In the genomic region with DNA sequence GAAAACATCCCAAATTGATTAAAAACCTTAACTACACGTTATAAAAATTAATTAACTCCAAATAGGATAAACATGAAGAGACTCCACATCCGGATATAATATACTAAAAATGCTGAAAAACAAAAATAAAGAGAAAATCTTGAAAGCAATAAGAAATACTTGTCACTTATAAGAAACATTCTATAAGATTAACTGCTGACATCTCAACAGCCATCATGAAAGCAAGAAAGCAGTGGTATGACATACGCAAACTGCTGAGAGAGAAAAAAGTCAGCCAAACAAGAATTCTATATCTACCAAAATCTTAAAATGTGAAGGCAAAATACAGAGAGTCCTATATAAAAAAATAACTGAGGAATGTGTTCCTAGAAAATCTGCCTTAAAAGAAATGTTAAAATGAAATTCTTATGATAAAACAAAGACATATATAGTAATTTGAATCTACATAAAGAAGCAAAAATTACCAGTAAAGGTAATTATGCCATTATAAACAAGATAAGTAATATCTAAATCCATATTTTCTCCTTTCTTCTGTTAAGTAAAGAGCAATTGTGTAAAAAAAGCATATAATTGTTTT, we compare ENCODE assay signal across 17 cellular contexts.
DNase-seq lines count a peak whose midpoint lies in the region; ATAC-seq and TF ChIP-seq lines count a peak whose summit lies in the region.
"Had no signal": no experiment of that assay in that cellular context is flagged by ENCODE, and none has a peak within 500 bp of the region (broad histone marks: within the 10 kb centered on the region; RNA-seq: fewer than 3 reads in every experiment).

No MANE protein-coding gene starts in this region.

- H3K27ac ChIP-seq in IMR-90 (ENCODE audit: insufficient read depth, low read length), result no peak overlapping the region
- H3K27ac ChIP-seq: KMS-11, right atrium auricular region, VCaP had no signal

- H2BK20ac ChIP-seq in IMR-90 (ENCODE audit: low read depth, low read length), result no peak overlapping the region

- WGBS in IMR-90 (ENCODE audit: extremely low coverage in 2 of 2, insufficient read length in 1 of 2), 2 experiments, result no CpG with 5 or more reads among the region's 3 CpGs

- no peak overlapping the region for H4K91ac ChIP-seq in IMR-90 (ENCODE audit: insufficient read depth, low read depth, low read length)

- no peaks in the 10 kb centered on the region for H3K9me1 ChIP-seq in IMR-90 (ENCODE audit: insufficient read depth, low read length)

- H3K4me3 ChIP-seq in IMR-90 (ENCODE audit: insufficient read depth, low read depth, low read length), result no peak overlapping the region
- H3K4me3 ChIP-seq: right atrium auricular region had no signal

- no peak overlapping the region for H3K56ac ChIP-seq in IMR-90 (ENCODE audit: extremely low read depth, insufficient read depth, low read length)

- H3K23ac ChIP-seq in IMR-90 (ENCODE audit: low read depth, low read length), result no peak overlapping the region

- intact Hi-C loops in IMR-90 (cut with micrococcal nuclease), result no loop called here

- H3K9me3 ChIP-seq in IMR-90 (ENCODE audit: control insufficient read depth, insufficient read depth, low read length), result peaks cover 3% of the 10 kb centered on the region; the same call in 1 of the 2 replicates
- H3K9me3 ChIP-seq: BE2C had no signal

- H3K27me3 ChIP-seq in IMR-90 (ENCODE audit: control insufficient read depth, insufficient read depth, low read length), result no peaks in the 10 kb centered on the region
- H3K27me3 ChIP-seq: BE2C, right atrium auricular region had no signal

- H3K14ac ChIP-seq in IMR-90 (replicated peaks; ENCODE audit: low read depth, low read length), result no peak overlapping the region

- no peak for TF ChIP-seq POLR2A in IMR-90 (IDR thresholded peaks at IDR 0.05; ENCODE audit: low read depth, low read length)

- H2AK9ac ChIP-seq in IMR-90 (replicated peaks; ENCODE audit: low read depth, low read length, poor library complexity), result no peak overlapping the region

- H3K9ac ChIP-seq in IMR-90 (ENCODE audit: low read depth, low read length), result no peak overlapping the region
- H3K9ac ChIP-seq: KMS-11 had no signal

- no TSS peak for BruUV-seq in IMR-90 (replicated peaks; lab: Mats Ljungman, UMichigan)

- H2BK120ac ChIP-seq in IMR-90 (ENCODE audit: low read depth, low read length), result no peak overlapping the region

- no peak overlapping the region for H2BK15ac ChIP-seq in IMR-90 (ENCODE audit: low read depth, low read length)

- no peak overlapping the region for H4K8ac ChIP-seq in IMR-90 (ENCODE audit: low read depth in 2 of 2, low read length in 2 of 2)

- no peak overlapping the region for H4K5ac ChIP-seq in IMR-90 (ENCODE audit: low read depth, low read length)

- no peak overlapping the region for H3K18ac ChIP-seq in IMR-90 (ENCODE audit: low read depth, low read length)

- no peak overlapping the region for H2BK5ac ChIP-seq in IMR-90 (ENCODE audit: low read depth, low read length, poor library complexity, severe bottlenecking)

- no peak overlapping the region for H2AK5ac ChIP-seq in IMR-90 (ENCODE audit: low read depth, low read length)

- H2AFZ ChIP-seq in IMR-90 (replicated peaks; ENCODE audit: low read length, poor library complexity), result no peak overlapping the region

- H4K20me1 ChIP-seq in IMR-90 (ENCODE audit: insufficient read depth, low read length), result no peaks in the 10 kb centered on the region

- CTCF ChIA-PET in IMR-90 (lab: Yijun Ruan, JAX), result no interaction called here

- DNase-seq in ACHN (peak; percentile 24), IMR-90 (peak; percentile 27), RPMI7951 (ENCODE audit: low read depth) (peak; percentile 4), fibroblast of peridontal ligament (ENCODE audit: extremely low read depth) (peak; percentile 4), superior temporal gyrus (ENCODE audit: extremely low spot score) (no peak), NCI-H1930 (lab: John Stamatoyannopoulos, UW) (no peak)
- no peak for DNase-seq in stimulated activated CD4-positive, alpha-beta T cell treated with anti-CD3 and anti-CD28 coated beads, Interleukin-1b, Interleukin-23, amount 100 ng/mL, for 48 hours
- DNase-seq: activated CD8-positive, alpha-beta memory T cell treated with anti-CD3 and anti-CD28 coated beads, Interleukin-2, amount 50 U/mL, for 48 hours; activated naive CD8-positive, alpha-beta T cell treated with anti-CD3 and anti-CD28 coated beads, Interleukin-2, amount 10 ng/mL, durations not matched to agents 7 days and 5 days; BE2C; naive thymus-derived CD8-positive, alpha-beta T cell; Right ventricle myocardium superior; stimulated activated naive CD8-positive, alpha-beta T cell treated with anti-CD3 and anti-CD28 coated beads, Interleukin-15, Interleukin-2, amounts not matched to agents 100 U/mL and 50 U/mL, for 24 hours had no signal

- POLR2A ChIA-PET in IMR-90 (lab: Charles Lee; ENCODE audit: unreplicated experiment), result no interaction called here

- no peak overlapping the region for H3K4me2 ChIP-seq in IMR-90 (ENCODE audit: low read depth, low read length)
- H3K4me2 ChIP-seq: KMS-11 had no signal

- no peak overlapping the region for H3K4ac ChIP-seq in IMR-90 (ENCODE audit: low read depth, low read length)

- TF ChIP-seq CTCF in IMR-90 (conservative IDR thresholded peaks at IDR 0.05; ENCODE audit: low read depth, low read length), result no peak

- no peaks in the 10 kb centered on the region for H3K4me1 ChIP-seq in IMR-90 (ENCODE audit: control insufficient read depth, insufficient read depth, low read length)
- H3K4me1 ChIP-seq: BE2C, right atrium auricular region had no signal

- no peak for ATAC-seq in IMR-90 (ENCODE audit: low read depth)
- ATAC-seq in GM21786 (IDR thresholded peaks at IDR 0.05; ENCODE audit: unreplicated experiment), result no peak
- ATAC-seq: naive thymus-derived CD8-positive, alpha-beta T cell; stimulated activated naive CD8-positive, alpha-beta T cell treated with anti-CD3 and anti-CD28 coated beads, Interleukin-15, Interleukin-2, amounts not matched to agents 100 U/mL and 50 U/mL, for 24 hours had no signal

- dilution Hi-C loops in IMR-90 (cut with HindIII; ENCODE audit: low sequenced_read_pairs, unreplicated experiment), result no loop called here

- H3K79me1 ChIP-seq in IMR-90 (ENCODE audit: low read depth in 1 of 2, low read length in 2 of 2), result no peaks in the 10 kb centered on the region

- in situ Hi-C loops in ACHN (cut with HindIII; ENCODE audit: low pct_ligation_motif_present, low pct_unique_long_range_greater_than_20kb, low sequenced_read_pairs), result no loop called here
- in situ Hi-C loops in IMR-90 (cut with MboI; ENCODE audit: low sequenced_read_pairs), result no loop called here

- H3K36me3 ChIP-seq in IMR-90 (ENCODE audit: control insufficient read depth, insufficient read depth, low read length), result no peaks in the 10 kb centered on the region
- H3K36me3 ChIP-seq: BE2C, right atrium auricular region had no signal

- TF ChIP-seq RAD21 in IMR-90 (IDR thresholded peaks at IDR 0.05; ENCODE audit: low read length), result no peak

TF ChIP-seq in IMR-90, 13 proteins besides CTCF, POLR2A, EP300 and RAD21:
- TF ChIP-seq FOS (IDR thresholded peaks at IDR 0.05; ENCODE audit: low read depth, low read length), result no peak
- no peak for TF ChIP-seq SMC3 (IDR thresholded peaks at IDR 0.05; ENCODE audit: low read depth, low read length)
- TF ChIP-seq MAZ (IDR thresholded peaks at IDR 0.05; ENCODE audit: borderline replicate concordance, low read depth, low read length), result no peak
- TF ChIP-seq, protein P1, sequence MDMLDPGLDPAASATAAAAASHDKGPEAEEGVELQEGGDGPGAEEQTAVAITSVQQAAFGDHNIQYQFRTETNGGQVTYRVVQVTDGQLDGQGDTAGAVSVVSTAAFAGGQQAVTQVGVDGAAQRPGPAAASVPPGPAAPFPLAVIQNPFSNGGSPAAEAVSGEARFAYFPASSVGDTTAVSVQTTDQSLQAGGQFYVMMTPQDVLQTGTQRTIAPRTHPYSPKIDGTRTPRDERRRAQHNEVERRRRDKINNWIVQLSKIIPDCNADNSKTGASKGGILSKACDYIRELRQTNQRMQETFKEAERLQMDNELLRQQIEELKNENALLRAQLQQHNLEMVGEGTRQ (IDR thresholded peaks at IDR 0.05; ENCODE audit: low read depth, low read length), result no peak
- TF ChIP-seq RFX5 (IDR thresholded peaks at IDR 0.05; ENCODE audit: low read depth, low read length), result no peak
- no peak for TF ChIP-seq BHLHE40 (IDR thresholded peaks at IDR 0.05; ENCODE audit: low read depth, low read length)
- TF ChIP-seq, protein P2, sequence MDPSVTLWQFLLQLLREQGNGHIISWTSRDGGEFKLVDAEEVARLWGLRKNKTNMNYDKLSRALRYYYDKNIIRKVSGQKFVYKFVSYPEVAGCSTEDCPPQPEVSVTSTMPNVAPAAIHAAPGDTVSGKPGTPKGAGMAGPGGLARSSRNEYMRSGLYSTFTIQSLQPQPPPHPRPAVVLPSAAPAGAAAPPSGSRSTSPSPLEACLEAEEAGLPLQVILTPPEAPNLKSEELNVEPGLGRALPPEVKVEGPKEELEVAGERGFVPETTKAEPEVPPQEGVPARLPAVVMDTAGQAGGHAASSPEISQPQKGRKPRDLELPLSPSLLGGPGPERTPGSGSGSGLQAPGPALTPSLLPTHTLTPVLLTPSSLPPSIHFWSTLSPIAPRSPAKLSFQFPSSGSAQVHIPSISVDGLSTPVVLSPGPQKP (IDR thresholded peaks at IDR 0.05; ENCODE audit: borderline replicate concordance, low read depth, low read length), result no peak
- no peak for TF ChIP-seq CHD1 (IDR thresholded peaks at IDR 0.05; ENCODE audit: low read depth, low read length)
- no peak for TF ChIP-seq NFE2L2 (IDR thresholded peaks at IDR 0.05; ENCODE audit: low read depth, low read length)
- no peak for TF ChIP-seq MAFK (IDR thresholded peaks at IDR 0.05; ENCODE audit: low read depth, low read length)
- no peak for TF ChIP-seq CEBPB (IDR thresholded peaks at IDR 0.05; ENCODE audit: low read depth, low read length)
- TF ChIP-seq MXI1 (IDR thresholded peaks at IDR 0.05; ENCODE audit: borderline replicate concordance, low read depth, low read length), result no peak

Comparison
In these comparisons a context has a peak if more than half of its experiments do, and no peak if none do; other contexts are left out.
1. DNase-seq: peak in ACHN (single experiment), IMR-90 (single experiment), RPMI7951 (single experiment) and fibroblast of peridontal ligament (single experiment); none in superior temporal gyrus (single experiment), NCI-H1930 (0 of 2) and stimulated activated CD4-positive, alpha-beta T cell treated with anti-CD3 and anti-CD28 coated beads, Interleukin-1b, Interleukin-23, amount 100 ng/mL, for 48 hours (single experiment).